Comparison of ENCODE assay signal across 1 cellular context in genomic region chr20:51800769-51801219, GRCh38.
TF ChIP-seq lines count a peak whose summit lies in the region.

No MANE protein-coding gene starts in this region.

TF ChIP-seq in HepG2, 621 proteins besides CTCF, POLR2A, EP300 and RAD21 (continued from another document):
- TF ChIP-seq KAT7 (CRISPR knock-in tag; IDR thresholded peaks at IDR 0.05; ENCODE audit: borderline replicate concordance) (no peak), ERF (CRISPR knock-in tag; IDR thresholded peaks at IDR 0.05) (no peak), TFDP1 (CRISPR knock-in tag; IDR thresholded peaks at IDR 0.05; ENCODE audit: borderline replicate concordance) (no peak), STAT6 (CRISPR knock-in tag; IDR thresholded peaks at IDR 0.05; ENCODE audit: borderline replicate concordance) (no peak), RNF2 (conservative IDR thresholded peaks at IDR 0.05; ENCODE audit: low read depth) (0 out of 2 replicates have a peak, but pooled peaks have one; percentile 6), FOXA1 (IDR thresholded peaks at IDR 0.05) (no peak), FOXA1 (CRISPR knock-in tag; IDR thresholded peaks at IDR 0.05) (no peak)
